ENCODE assay signal across 8 cellular contexts in genomic region chr1:89633103-89633744, GRCh38. TPM values are rescaled to one million over a fixed set of nuclear protein-coding genes. Genes with fewer than 3 reads are reported as not detected.
DNase-seq lines count a peak whose midpoint lies in the region; ATAC-seq and TF ChIP-seq lines count a peak whose summit lies in the region.

LRRC8C (plus strand) TSS chr1:89633120; CDS start chr1:89686474, 53,354 bp downstream.

- H3K4me3 Mint-ChIP-seq in IgD-negative memory B cell: peak within 1 kb of the TSS; percentile 93 to 99 (median 97)
- H3K4me3 Mint-ChIP-seq in T-cell: peak within 1 kb of the TSS; percentile 95 to 96 (median 96)

- H3K36me3 Mint-ChIP-seq in IgD-negative memory B cell (no peaks in the 10 kb centered on the region), T-cell (peaks cover 6% of the 10 kb centered on the region)

- intact Hi-C loops in right cardiac atrium (cut with DNase I): loop anchor here (2.0 to 10.0 kb wide), 4 partner anchors 72 to 132 kb away; no protein-coding TSS in a partner anchor

- POLR2A ChIA-PET in T-cell (lab: Charles Lee): interaction anchor here (1.0 to 2.6 kb wide), 8 partner anchors 9 to 126 kb away, joined by 3 to 12 read pairs (median 4); no protein-coding TSS in a partner anchor

- TF ChIP-seq CTCF in GM10266 (IDR thresholded peaks at IDR 0.05; ENCODE audit: control insufficient read depth, insufficient read depth, low read depth, missing control alignments) (no peak), retinal pigment epithelial cell (conservative IDR thresholded peaks at IDR 0.05; ENCODE audit: low read depth, low read length) (no peak)

- no peaks in the 10 kb centered on the region for H3K9me3 Mint-ChIP-seq in IgD-negative memory B cell
- no peaks in the 10 kb centered on the region for H3K9me3 Mint-ChIP-seq in T-cell

- ATAC-seq in GM21737 (IDR thresholded peaks at IDR 0.05; ENCODE audit: unreplicated experiment): peak; percentile 37
- peak; percentile 42 to 56 (median 48) for ATAC-seq in T-cell (replicated peaks in 1 of 4)
- ATAC-seq in right cardiac atrium: peak; percentile 79

- CTCF ChIA-PET in T-cell (lab: Charles Lee): interaction anchor here (0.6 to 4.8 kb wide), 13 partner anchors 10 to 150 kb away, joined by 3 to 45 read pairs (median 4); no protein-coding TSS in a partner anchor

- H3K27ac Mint-ChIP-seq in IgD-negative memory B cell (peak within 1 kb of the TSS; percentile 96 to 98 (median 96)), T-cell (peak within 1 kb of the TSS; percentile 97 to 98)

- H3K9me3 ChIP-seq in right cardiac atrium (ENCODE audit: control insufficient read depth, low read length): no peaks in the 10 kb centered on the region

- no peaks in the 10 kb centered on the region for H3K27me3 ChIP-seq in right cardiac atrium (ENCODE audit: control insufficient read depth, insufficient read depth)

- H3K4me1 ChIP-seq in right cardiac atrium (ENCODE audit: control insufficient read depth, insufficient read depth, low read length): no peaks in the 10 kb centered on the region

- H3K4me3 ChIP-seq in right cardiac atrium (ENCODE audit: low read length) (peak within 1 kb of the TSS; percentile 56), retinal pigment epithelial cell (ENCODE audit: low read length) (peak within 1 kb of the TSS; percentile 73)

- H3K27ac ChIP-seq in angular gyrus (ENCODE audit: low read depth, low read length) (peak within 1 kb of the TSS; percentile 92), right cardiac atrium (ENCODE audit: low read length) (peak within 1 kb of the TSS; percentile 95)

- peaks cover 22 to 42% (median 34%) of the 10 kb centered on the region in 3 donors for H3K4me1 Mint-ChIP-seq in IgD-negative memory B cell
- peaks cover 76 to 87% (median 79%) of the 10 kb centered on the region in 3 donors for H3K4me1 Mint-ChIP-seq in T-cell

- under 1% methylated on average over 78 of the region's 78 CpGs for WGBS in right cardiac atrium

- H3K27me3 Mint-ChIP-seq in IgD-negative memory B cell (no peaks in the 10 kb centered on the region), T-cell (no peaks in the 10 kb centered on the region)

- peak; percentile 66 for DNase-seq in GM10266 (ENCODE audit: extremely low spot score)
- DNase-seq in T-cell: peak; percentile 27 to 72 (median 49)
- DNase-seq in right cardiac atrium: peak; percentile 63 to 85 (median 82)
- no peak for DNase-seq in retinal pigment epithelial cell (ENCODE audit: low read depth)
- no peak for DNase-seq in pons (ENCODE audit: low spot score)

RNA-seq across cellular contexts. Expression of gene LRRC8C, which starts in this region (rescaled TPM):
- polyA plus RNA-seq in IgD-negative memory B cell (2.9 TPM), right cardiac atrium (3.6 TPM)
- total RNA-seq in T-cell (10 to 100 TPM; 33.4 to 48.4 (median 41.9) TPM), right cardiac atrium (10 to 100 TPM in 1 of 4 donors, 1 to 10 TPM in 3; 5.9 to 10.6 (median 6.9) TPM)

Comparison
In these comparisons a context has a peak if more than half of its experiments do, and no peak if none do; other contexts are left out.
1. DNase-seq: peak in GM10266 (single experiment), T-cell (34 of 34) and right cardiac atrium (3 of 3); none in retinal pigment epithelial cell (single experiment) and pons (single experiment).
2. Peak in every context shown above with its lines, with median percentiles within 50 percentile points of each other: ATAC-seq.